Comparison of ENCODE assay signal across 1 cellular context in the genomic region with DNA sequence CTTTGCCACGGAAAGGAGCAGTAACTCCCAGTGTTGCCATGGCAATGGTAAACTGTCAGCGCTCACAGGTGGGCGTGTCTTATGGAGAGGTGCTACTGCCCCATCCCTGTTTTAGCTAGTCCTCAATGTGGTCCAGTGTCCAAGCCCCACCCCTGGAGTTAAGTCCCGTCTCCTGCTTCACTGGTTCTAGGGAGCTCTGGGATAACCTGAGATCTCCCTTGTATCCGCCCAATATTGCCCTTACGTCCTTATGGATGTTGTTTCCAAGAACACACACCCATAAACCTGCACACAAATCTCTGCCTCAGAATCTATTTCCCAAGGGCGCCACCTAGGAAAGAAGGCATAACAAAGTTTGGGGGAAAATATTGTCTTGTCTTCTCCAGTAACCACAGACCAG.
TF ChIP-seq lines count a peak whose summit lies in the region.

No MANE protein-coding gene starts in this region.

TF ChIP-seq in K562, 482 proteins besides CTCF, POLR2A, EP300 and RAD21 (continued from another document):
- TF ChIP-seq MGA (IDR thresholded peaks at IDR 0.05) (no peak), RBM15 (IDR thresholded peaks at IDR 0.05; ENCODE audit: insufficient read depth, low read length) (no peak), UBTF (IDR thresholded peaks at IDR 0.05; ENCODE audit: borderline replicate concordance in 1 of 2, low read depth in 2 of 2, low read length in 2 of 2) (no peak), HDAC1 (IDR thresholded peaks at IDR 0.05) (peak in 1 of 2 experiments; percentile 42; a peak in 1 of 4 replicates), CC2D1A (IDR thresholded peaks at IDR 0.05) (peak; percentile 70; the same call in 1 of the 2 replicates), MCM2 (IDR thresholded peaks at IDR 0.05; ENCODE audit: low read depth) (no peak), MAFK (IDR thresholded peaks at IDR 0.05; ENCODE audit: low read length) (no peak), TRIM24 (IDR thresholded peaks at IDR 0.05) (no peak), ZNF551 (CRISPR knock-in tag; IDR thresholded peaks at IDR 0.05) (no peak), ESRRA (IDR thresholded peaks at IDR 0.05; ENCODE audit: borderline replicate concordance, low read depth) (0 out of 2 replicates have a peak, but pooled peaks have one; percentile 25)
TF ChIP-seq in K562: peak in this region for 13.
